Comparison of ENCODE assay signal across 8 cellular contexts in the genomic region with DNA sequence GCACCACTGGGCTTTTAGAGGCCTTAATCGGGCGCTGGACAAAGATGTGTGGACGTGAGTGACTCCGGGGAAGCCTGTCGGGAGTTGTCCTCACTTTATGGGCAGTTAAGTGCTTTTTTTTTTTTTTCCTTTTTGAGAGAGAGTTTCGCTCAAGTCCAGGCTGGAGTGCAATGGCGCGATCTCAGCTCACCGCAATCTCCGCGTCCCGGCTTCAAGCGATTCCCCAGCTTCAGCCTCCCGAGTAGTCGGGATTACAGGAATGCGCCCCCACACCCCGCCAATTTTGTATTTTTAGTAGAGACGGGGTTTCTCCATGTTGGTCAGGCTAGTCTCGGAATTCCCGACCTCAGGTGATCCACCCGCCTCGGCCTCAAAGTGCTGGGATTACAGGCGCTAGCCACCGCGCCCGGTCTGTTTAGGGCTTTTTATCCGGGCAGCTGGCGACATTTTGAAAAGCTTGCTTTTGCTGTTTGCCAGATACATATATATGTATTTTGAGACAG. TPM values are rescaled to one million over a fixed set of nuclear protein-coding genes. Genes with fewer than 3 reads are reported as not detected.
A peak's percentile ranks its signal among the peaks of the same experiment; 100 is the strongest.
DNase-seq lines count a peak whose midpoint lies in the region; ATAC-seq, FAIRE-seq and TF ChIP-seq lines count a peak whose summit lies in the region.

No MANE protein-coding gene starts in this region.

- H3K9me3 Mint-ChIP-seq in activated CD4-positive, alpha-beta T cell treated with anti-CD3 and anti-CD28 coated beads, Interleukin-2, amount 10 ng/mL, durations not matched to agents 24 days and 14 days: no peaks in the 10 kb centered on the region
- no peaks in the 10 kb centered on the region for H3K9me3 Mint-ChIP-seq in astrocyte (ENCODE audit: unreplicated experiment)

- no peak for FAIRE-seq in astrocyte (lab: Jason Lieb, UNC)

- H2AFZ ChIP-seq in astrocyte (ENCODE audit: low read depth, low read length): no peak overlapping the region

- no peak overlapping the region for H3K27ac Mint-ChIP-seq in activated CD4-positive, alpha-beta T cell treated with anti-CD3 and anti-CD28 coated beads, Interleukin-2, amount 10 ng/mL, durations not matched to agents 24 days and 14 days
- H3K27ac Mint-ChIP-seq in astrocyte (ENCODE audit: unreplicated experiment): peak overlapping the region; percentile 58

- TF ChIP-seq CTCF in astrocyte (IDR thresholded peaks at IDR 0.05; ENCODE audit: insufficient read depth, low read depth, low read length): no peak
- TF ChIP-seq CTCF in thoracic aorta (IDR thresholded peaks at IDR 0.05): no peak

- DNase-seq in activated CD4-positive, alpha-beta T cell treated with anti-CD3 and anti-CD28 coated beads, Interleukin-2, amount 10 ng/mL, durations not matched to agents 24 days and 14 days: no peak
- DNase-seq in activated CD4-positive, alpha-beta T cell treated with anti-CD3 and anti-CD28 coated beads, Interleukin-2, amount 50 U/mL, for 48 hours: no peak
- DNase-seq in astrocyte (ENCODE audit: low read depth) (peak; percentile 23), left colon (peak; percentile 29 to 38), thoracic aorta (ENCODE audit: low spot score) (no peak), SW 1271 (lab: John Stamatoyannopoulos, UW) (no peak)

- peak; percentile 8 for ATAC-seq in left colon
- no peak for ATAC-seq in thoracic aorta (ENCODE audit: insufficient number of reproducible peaks, low FRiP score, low read depth)
- no peak for ATAC-seq in HG02678 (IDR thresholded peaks at IDR 0.05; ENCODE audit: unreplicated experiment)
- no peak for ATAC-seq in HG03571 (IDR thresholded peaks at IDR 0.05; ENCODE audit: unreplicated experiment)

- peak overlapping the region; percentile 88 for H3K4me2 ChIP-seq in astrocyte (ENCODE audit: low read length)

- no peaks in the 10 kb centered on the region for H3K27me3 Mint-ChIP-seq in activated CD4-positive, alpha-beta T cell treated with anti-CD3 and anti-CD28 coated beads, Interleukin-2, amount 10 ng/mL, durations not matched to agents 24 days and 14 days
- H3K27me3 Mint-ChIP-seq in astrocyte (ENCODE audit: low read depth, unreplicated experiment): no peaks in the 10 kb centered on the region

- H3K36me3 ChIP-seq in astrocyte (ENCODE audit: insufficient read depth, low read length) (no peaks in the 10 kb centered on the region), thoracic aorta (no peaks in the 10 kb centered on the region)

- H3K9ac ChIP-seq in astrocyte (ENCODE audit: low read length): peak overlapping the region; percentile 95

- peaks cover 40% of the 10 kb centered on the region for H4K20me1 ChIP-seq in astrocyte (ENCODE audit: insufficient read depth, low read length)

- H3K4me1 ChIP-seq in astrocyte (ENCODE audit: insufficient read depth, low read length): peaks cover 8% of the 10 kb centered on the region
- peaks cover 8 to 21% of the 10 kb centered on the region in 2 donors for H3K4me1 ChIP-seq in thoracic aorta (ENCODE audit: control insufficient read depth in 1 of 2, low read depth in 2 of 2)

- H3K4me3 Mint-ChIP-seq in activated CD4-positive, alpha-beta T cell treated with anti-CD3 and anti-CD28 coated beads, Interleukin-2, amount 10 ng/mL, durations not matched to agents 24 days and 14 days: peak overlapping the region; percentile 90
- peak overlapping the region; percentile 88 for H3K4me3 Mint-ChIP-seq in astrocyte (ENCODE audit: unreplicated experiment)

- intact Hi-C loops in activated CD4-positive, alpha-beta T cell treated with anti-CD3 and anti-CD28 coated beads, Interleukin-2, amount 10 ng/mL, durations not matched to agents 24 days and 14 days (cut with micrococcal nuclease): loop anchor here (5.0 kb wide), 2 partner anchors 323 to 638 kb away; no protein-coding TSS in a partner anchor
- intact Hi-C loops in left colon (cut with DNase I, micrococcal nuclease): no loop called here

- peaks cover 14% of the 10 kb centered on the region for H3K4me1 Mint-ChIP-seq in activated CD4-positive, alpha-beta T cell treated with anti-CD3 and anti-CD28 coated beads, Interleukin-2, amount 10 ng/mL, durations not matched to agents 24 days and 14 days
- H3K4me1 Mint-ChIP-seq in astrocyte (ENCODE audit: low read depth, unreplicated experiment): peaks cover 9% of the 10 kb centered on the region

- H3K27me3 ChIP-seq in astrocyte (ENCODE audit: insufficient read depth, low read length): no peaks in the 10 kb centered on the region
- no peaks in the 10 kb centered on the region for H3K27me3 ChIP-seq in thoracic aorta (replicated peaks; ENCODE audit: insufficient read depth)

- H3K4me3 ChIP-seq in astrocyte (ENCODE audit: insufficient read depth, low read depth, low read length) (peak overlapping the region; percentile 74), thoracic aorta (peak overlapping the region; percentile 87)

- peaks cover 53% of the 10 kb centered on the region for H3K79me2 ChIP-seq in astrocyte (ENCODE audit: insufficient read depth, low read length)

- H3K9me3 ChIP-seq in astrocyte (ENCODE audit: insufficient read depth, low read depth, low read length): no peaks in the 10 kb centered on the region
- H3K9me3 ChIP-seq in thoracic aorta: no peaks in the 10 kb centered on the region

- H3K27ac ChIP-seq in astrocyte (ENCODE audit: low read depth, low read length): peak overlapping the region; percentile 47
- H3K27ac ChIP-seq in thoracic aorta: no peak overlapping the region

- peaks cover 19% of the 10 kb centered on the region for H3K36me3 Mint-ChIP-seq in activated CD4-positive, alpha-beta T cell treated with anti-CD3 and anti-CD28 coated beads, Interleukin-2, amount 10 ng/mL, durations not matched to agents 24 days and 14 days (ENCODE audit: low read depth)
- H3K36me3 Mint-ChIP-seq in astrocyte (ENCODE audit: low read depth, unreplicated experiment): no peaks in the 10 kb centered on the region

RNA-seq across cellular contexts. Expression of gene MSH6, which starts 1.5 kb away (rescaled TPM):
- 148 and 153 TPM in 2 replicates for total RNA-seq in activated CD4-positive, alpha-beta T cell treated with anti-CD3 and anti-CD28 coated beads, Interleukin-2, amount 10 ng/mL, durations not matched to agents 24 days and 14 days
- total RNA-seq in astrocyte (53.8 and 55.0 TPM in 2 replicates), left colon (10 to 100 TPM; 16.4 to 18.2 TPM), thoracic aorta (10 to 100 TPM; 22.6 to 41.2 TPM)

Comparison
In these comparisons a context has a peak if more than half of its experiments do, and no peak if none do; other contexts are left out.
1. DNase-seq: peak in astrocyte (single experiment) and left colon (2 of 2); none in activated CD4-positive, alpha-beta T cell treated with anti-CD3 and anti-CD28 coated beads, Interleukin-2, amount 10 ng/mL, durations not matched to agents 24 days and 14 days (single experiment), activated CD4-positive, alpha-beta T cell treated with anti-CD3 and anti-CD28 coated beads, Interleukin-2, amount 50 U/mL, for 48 hours (0 of 2), thoracic aorta (single experiment) and SW 1271 (0 of 2).